ENCODE assay signal across 20 cellular contexts in the genomic region with DNA sequence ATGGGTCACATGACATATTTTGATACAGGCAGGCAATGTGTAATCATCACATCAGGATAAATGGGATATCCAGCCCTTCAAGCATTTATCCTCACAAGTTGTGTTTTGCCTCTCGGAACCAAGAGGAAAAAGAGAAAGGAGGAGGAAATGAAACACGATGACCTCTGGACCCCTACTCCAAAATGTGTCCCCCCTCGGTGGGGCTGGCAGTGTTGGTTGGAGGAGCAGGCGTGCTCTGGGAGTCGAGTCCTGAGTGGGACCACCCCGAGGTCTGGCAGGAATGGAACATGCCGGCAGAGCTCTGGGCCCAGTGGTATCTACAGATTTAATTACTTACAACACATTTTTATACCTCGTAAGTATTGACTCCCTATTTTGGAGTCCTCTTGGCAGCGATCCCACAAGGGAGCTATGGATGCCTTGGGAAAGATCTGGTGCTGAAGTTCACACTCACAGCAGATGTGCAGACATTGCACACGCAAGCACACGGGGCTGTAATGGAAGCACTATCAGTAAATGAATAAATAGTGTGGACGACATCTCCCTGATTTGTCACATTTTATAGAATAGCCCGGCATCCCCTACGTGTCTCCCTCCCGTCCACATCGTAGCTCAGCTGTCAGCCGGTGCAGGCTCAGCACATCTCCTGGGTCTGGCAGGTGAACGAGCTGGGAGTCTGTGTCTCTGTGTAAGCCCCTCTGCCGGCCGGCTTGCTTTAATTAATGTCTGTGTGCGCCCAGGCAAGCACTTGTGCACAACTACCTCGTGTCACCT.
DNase-seq lines count a peak whose midpoint lies in the region; ATAC-seq and TF ChIP-seq lines count a peak whose summit lies in the region.
"Had no signal": no experiment of that assay in that cellular context is flagged by ENCODE, and none has a peak within 500 bp of the region (broad histone marks: within the 10 kb centered on the region; RNA-seq: fewer than 3 reads in every experiment).

No MANE protein-coding gene starts in this region.

- no peaks in the 10 kb centered on the region for H3K9me3 ChIP-seq in HEK293 (ENCODE audit: control insufficient read depth, insufficient read depth, low read depth, low read length)
- H3K9me3 ChIP-seq in endodermal cell (ENCODE audit: control insufficient read depth, low read length), result peaks cover 17% of the 10 kb centered on the region
- no peaks in the 10 kb centered on the region for H3K9me3 ChIP-seq in CD4-positive, alpha-beta memory T cell (ENCODE audit: control insufficient read depth in 1 of 2, low read length in 2 of 2)
- H3K9me3 ChIP-seq: SJSA1, upper lobe of right lung had no signal

- H3K4me1 Mint-ChIP-seq in endodermal cell, result no peaks in the 10 kb centered on the region
- no peaks in the 10 kb centered on the region for H3K4me1 Mint-ChIP-seq in CD4-positive, alpha-beta memory T cell
- H3K4me1 Mint-ChIP-seq: CD8-positive, alpha-beta memory T cell; IgD-negative memory B cell; stimulated activated effector memory CD8-positive, alpha-beta T cell treated with anti-CD3 and anti-CD28 coated beads, Interleukin-12 subunit alpha, Interleukin-12 subunit beta, amount 100 ng/mL, for 72 hours had no signal

- H3K36me3 ChIP-seq in HEK293 (ENCODE audit: control insufficient read depth in 2 of 2, insufficient read depth in 1 of 2, low read length in 2 of 2) (peaks cover 0 to 3% of the 10 kb centered on the region in 2 experiments; a peak in 1 of 3 replicates), endodermal cell (ENCODE audit: control insufficient read depth, insufficient read depth, low read length) (no peaks in the 10 kb centered on the region)
- H3K36me3 ChIP-seq in CD4-positive, alpha-beta memory T cell (ENCODE audit: insufficient read depth, low read length), result no peaks in the 10 kb centered on the region
- H3K36me3 ChIP-seq: SJSA1, upper lobe of right lung had no signal

- no peak overlapping the region for H3K27ac Mint-ChIP-seq in endodermal cell
- no peak overlapping the region for H3K27ac Mint-ChIP-seq in CD4-positive, alpha-beta memory T cell
- H3K27ac Mint-ChIP-seq: activated CD8-positive, alpha-beta T cell treated with anti-CD3 and anti-CD28 coated beads for 36 hours; activated T-helper 2 cell treated with anti-CD3 and anti-CD28 coated beads, Interferon-gamma antibody, Interleukin-2, Interleukin-4, amounts not matched to agents 10 μg/mL and 5 μg/mL and 100 μg/mL, durations not matched to agents 14 hours and 24 hours and 36 hours; CD8-positive, alpha-beta memory T cell; IgD-negative memory B cell; natural killer cell; stimulated activated effector memory CD8-positive, alpha-beta T cell treated with anti-CD3 and anti-CD28 coated beads, Interleukin-12 subunit alpha, Interleukin-12 subunit beta, amount 100 ng/mL, for 72 hours had no signal

- ATAC-seq in HG02588 (IDR thresholded peaks at IDR 0.05; ENCODE audit: unreplicated experiment), result no peak
- ATAC-seq: activated CD8-positive, alpha-beta T cell treated with anti-CD3 and anti-CD28 coated beads for 36 hours; natural killer cell; stimulated activated effector memory CD8-positive, alpha-beta T cell treated with anti-CD3 and anti-CD28 coated beads, Interleukin-12 subunit alpha, Interleukin-12 subunit beta, amount 100 ng/mL, for 72 hours had no signal

- no peak overlapping the region for H3K4me3 ChIP-seq in HEK293 (ENCODE audit: low read depth, low read length)
- no peak overlapping the region for H3K4me3 ChIP-seq in endodermal cell (ENCODE audit: low read length)
- no peak overlapping the region for H3K4me3 ChIP-seq in CD4-positive, alpha-beta memory T cell (ENCODE audit: low read length in 2 of 2)
- H3K4me3 ChIP-seq: left lung, SJSA1, upper lobe of right lung had no signal

- H3K4me3 Mint-ChIP-seq in endodermal cell, result no peak overlapping the region
- no peak overlapping the region for H3K4me3 Mint-ChIP-seq in CD4-positive, alpha-beta memory T cell
- H3K4me3 Mint-ChIP-seq: activated CD8-positive, alpha-beta T cell treated with anti-CD3 and anti-CD28 coated beads for 36 hours; CD8-positive, alpha-beta memory T cell; IgD-negative memory B cell; natural killer cell; stimulated activated effector memory CD8-positive, alpha-beta T cell treated with anti-CD3 and anti-CD28 coated beads, Interleukin-12 subunit alpha, Interleukin-12 subunit beta, amount 100 ng/mL, for 72 hours had no signal

- H3K4me1 ChIP-seq in HEK293 (ENCODE audit: control insufficient read depth, insufficient read depth, low read length) (peaks cover 14% of the 10 kb centered on the region), endodermal cell (ENCODE audit: control insufficient read depth, insufficient read depth, low read length) (no peaks in the 10 kb centered on the region)
- no peaks in the 10 kb centered on the region for H3K4me1 ChIP-seq in CD4-positive, alpha-beta memory T cell (ENCODE audit: insufficient read depth, low read length)
- H3K4me1 ChIP-seq: SJSA1 had no signal

- TF ChIP-seq CTCF in HEK293 (tag by site-specific recombination; IDR thresholded peaks at IDR 0.05) (no peak), endodermal cell (conservative IDR thresholded peaks at IDR 0.05) (no peak)

- POLR2A ChIA-PET in HEK293 (lab: Yijun Ruan, JAX), result no interaction called here
- POLR2A ChIA-PET in CD4-positive, alpha-beta memory T cell (lab: Charles Lee; ENCODE audit: partially characterized antibody), result no interaction called here

- H3K27me3 Mint-ChIP-seq in endodermal cell (ENCODE audit: insufficient read depth), result no peaks in the 10 kb centered on the region
- peaks cover 2 to 8% of the 10 kb centered on the region in 2 donors for H3K27me3 Mint-ChIP-seq in CD4-positive, alpha-beta memory T cell
- H3K27me3 Mint-ChIP-seq: CD8-positive, alpha-beta memory T cell had no signal

- DNase-seq in NCI-H510A (lab: John Stamatoyannopoulos, UW), result peak; percentile 21
- no peak for DNase-seq in endodermal cell
- DNase-seq in retina, result peak; percentile 56
- DNase-seq in CD4-positive, alpha-beta memory T cell, result no peak
- no peak for DNase-seq in stimulated activated CD8-positive, alpha-beta memory T cell treated with anti-CD3 and anti-CD28 coated beads, Interleukin-4, amount 100 ng/mL, for 48 hours
- no peak for DNase-seq in activated T-cell treated with anti-CD3 and anti-CD28 coated beads, Interleukin-2, amount 50 U/mL, for 1 hour
- DNase-seq: activated CD8-positive, alpha-beta T cell treated with anti-CD3 and anti-CD28 coated beads for 36 hours; CD8-positive, alpha-beta memory T cell; natural killer cell; NCI-H1694 treated with DMSO at 0.1 percent for 48 hours; stimulated activated CD4-positive, alpha-beta T cell treated with anti-CD3 and anti-CD28 coated beads, Interleukin-4, amount 100 ng/mL, for 4 hours; upper lobe of right lung had no signal

- CTCF ChIA-PET in HEK293 (lab: Yijun Ruan, JAX), result interaction anchor here (0.5 to 1.1 kb wide), 3 partner anchors 10 to 1077 kb away, joined by 3 read pairs; no protein-coding TSS in a partner anchor
- CTCF ChIA-PET in CD4-positive, alpha-beta memory T cell (lab: Charles Lee; ENCODE audit: partially characterized antibody), result interaction anchor here (0.8 kb wide), 1 partner anchor 13 kb away, joined by 3 read pairs; no protein-coding TSS in a partner anchor

- no peaks in the 10 kb centered on the region for H3K36me3 Mint-ChIP-seq in endodermal cell (ENCODE audit: low read depth)
- H3K36me3 Mint-ChIP-seq in CD4-positive, alpha-beta memory T cell, result no peaks in the 10 kb centered on the region
- H3K36me3 Mint-ChIP-seq: CD8-positive, alpha-beta memory T cell; natural killer cell; stimulated activated effector memory CD8-positive, alpha-beta T cell treated with anti-CD3 and anti-CD28 coated beads, Interleukin-12 subunit alpha, Interleukin-12 subunit beta, amount 100 ng/mL, for 72 hours had no signal

- intact Hi-C loops in CD4-positive, alpha-beta memory T cell (cut with micrococcal nuclease), result loop anchor here (5.0 kb wide), 1 partner anchor 632 kb away; a partner anchor contains a TSS

- WGBS in endodermal cell (ENCODE audit: insufficient coverage in 1 of 2, insufficient read length in 1 of 2), 2 experiments, result 70 to 90% methylated on average over 14 to 22 of the region's 22 CpGs

- no peaks in the 10 kb centered on the region for H3K27me3 ChIP-seq in endodermal cell (ENCODE audit: control insufficient read depth, insufficient read depth, low read length, poor library complexity, severe bottlenecking)
- no peaks in the 10 kb centered on the region for H3K27me3 ChIP-seq in CD4-positive, alpha-beta memory T cell (ENCODE audit: insufficient read depth, low read length)
- H3K27me3 ChIP-seq: ascending aorta, left lung, SJSA1, upper lobe of right lung had no signal

- H3K9me3 Mint-ChIP-seq in endodermal cell, result peaks cover 9% of the 10 kb centered on the region
- peaks cover 0 to 3% (median 0%) of the 10 kb centered on the region in 8 donors for H3K9me3 Mint-ChIP-seq in CD4-positive, alpha-beta memory T cell
- H3K9me3 Mint-ChIP-seq: activated T-helper 2 cell treated with anti-CD3 and anti-CD28 coated beads, Interferon-gamma antibody, Interleukin-2, Interleukin-4, amounts not matched to agents 10 μg/mL and 5 μg/mL and 100 μg/mL, durations not matched to agents 14 hours and 24 hours and 36 hours; natural killer cell; stimulated activated effector memory CD8-positive, alpha-beta T cell treated with anti-CD3 and anti-CD28 coated beads, Interleukin-12 subunit alpha, Interleukin-12 subunit beta, amount 100 ng/mL, for 72 hours had no signal

- peak overlapping the region; percentile 42; the same call in 1 of the 2 replicates for H3K27ac ChIP-seq in HEK293 (ENCODE audit: extremely low read depth, low read depth, low read length)
- H3K27ac ChIP-seq in endodermal cell (ENCODE audit: low read depth, low read length), result peak overlapping the region; percentile 92
- no peak overlapping the region for H3K27ac ChIP-seq in CD4-positive, alpha-beta memory T cell (ENCODE audit: low read depth, low read length)
- H3K27ac ChIP-seq: left lung, SJSA1, upper lobe of right lung had no signal

- no peak overlapping the region for H3K9ac ChIP-seq in endodermal cell (ENCODE audit: extremely low read depth, low read length, poor library complexity, severe bottlenecking)

TF ChIP-seq in HEK293, 187 proteins besides CTCF, POLR2A, EP300 and RAD21 (continues in another document):
- no peak for TF ChIP-seq ZNF843 (tag by site-specific recombination; IDR thresholded peaks at IDR 0.05)
- TF ChIP-seq WT1 (tag by site-specific recombination; IDR thresholded peaks at IDR 0.05), result peak; percentile 55; the same call in 1 of the 2 replicates
- TF ChIP-seq ZNF510 (tag by site-specific recombination; IDR thresholded peaks at IDR 0.05; ENCODE audit: insufficient replicate concordance), result no peak
- 0 out of 2 replicates have a peak, but pooled peaks have one; percentile 53 for TF ChIP-seq ZNF600 (tag by site-specific recombination; IDR thresholded peaks at IDR 0.05)
- 0 out of 2 replicates have a peak, but pooled peaks have one; percentile 16 for TF ChIP-seq ZFHX2 (tag by site-specific recombination; conservative IDR thresholded peaks at IDR 0.05)
- no peak for TF ChIP-seq YY2 (tag by site-specific recombination; IDR thresholded peaks at IDR 0.05)

Comparison
In these comparisons a context has a peak if more than half of its experiments do, and no peak if none do; other contexts are left out.
1. DNase-seq: peak in NCI-H510A (single experiment) and retina (single experiment); none in endodermal cell (single experiment), CD4-positive, alpha-beta memory T cell (0 of 5), stimulated activated CD8-positive, alpha-beta memory T cell treated with anti-CD3 and anti-CD28 coated beads, Interleukin-4, amount 100 ng/mL, for 48 hours (single experiment) and activated T-cell treated with anti-CD3 and anti-CD28 coated beads, Interleukin-2, amount 50 U/mL, for 1 hour (single experiment).